32 cellular contexts compared by ENCODE assay signal in the genomic region with DNA sequence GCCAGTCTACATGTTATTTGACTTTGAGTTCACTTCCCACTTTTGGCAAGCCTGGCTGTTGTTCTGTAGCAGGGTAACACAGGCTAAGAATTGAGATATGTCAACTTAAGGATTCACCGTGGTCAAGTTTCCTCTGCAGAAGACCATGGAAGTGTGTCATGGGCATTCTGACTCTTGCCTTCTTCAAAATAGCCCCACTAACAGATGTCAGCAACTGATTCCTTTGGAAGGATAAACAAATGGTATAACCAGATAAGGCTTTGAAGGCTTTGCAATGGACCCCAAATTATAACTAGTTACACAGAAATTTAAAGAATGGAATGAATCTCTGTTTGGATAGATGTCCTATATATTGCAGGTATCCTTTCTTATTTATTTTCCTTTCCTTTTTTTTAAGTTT.
"Had no signal": no experiment of that assay in that cellular context is flagged by ENCODE, and none has a peak within 500 bp of the region (broad histone marks: within the 10 kb centered on the region; RNA-seq: fewer than 3 reads in every experiment).

No MANE protein-coding gene starts in this region.

- H3K9me3 ChIP-seq: adrenal gland, body of pancreas, MG63, Peyer's patch, SJSA1, SK-N-SH had no signal

- H3K9me3 Mint-ChIP-seq: activated CD4-positive, alpha-beta T cell treated with anti-CD3 and anti-CD28 coated beads, Interleukin-2, amount 10 ng/mL, durations not matched to agents 7 days and 5 days; activated naive CD4-positive, alpha-beta T cell treated with anti-CD3 and anti-CD28 coated beads for 36 hours; activated T-cell treated with anti-CD3 and anti-CD28 coated beads, Interleukin-2, amount 50 U/mL, for 24 hours; activated T-helper 2 cell treated with anti-CD3 and anti-CD28 coated beads, Interferon-gamma antibody, Interleukin-2, Interleukin-4, amounts not matched to agents 10 μg/mL and 5 μg/mL and 100 μg/mL, durations not matched to agents 14 hours and 24 hours and 36 hours; T-helper 1 cell treated with Interleukin-12 subunit alpha and Interleukin-12 subunit beta and Interleukin-4 antibody, amounts not matched to agents 30 μg/mL and 1 μg/mL, for 36 hours; T-helper 2 cell treated with Interferon-gamma antibody and Interleukin-4, amounts not matched to agents 5 μg/mL and 100 μg/mL, for 36 hours had no signal

- H3K4me3 Mint-ChIP-seq: activated CD4-positive, alpha-beta T cell treated with anti-CD3 and anti-CD28 coated beads for 36 hours; activated CD4-positive, alpha-beta T cell treated with anti-CD3 and anti-CD28 coated beads, Interleukin-2, amount 10 ng/mL, durations not matched to agents 7 days and 5 days; activated CD8-positive, alpha-beta T cell treated with anti-CD3 and anti-CD28 coated beads, Interleukin-2, amount 10 ng/mL, durations not matched to agents 7 days and 5 days; activated naive CD4-positive, alpha-beta T cell treated with anti-CD3 and anti-CD28 coated beads for 36 hours; activated T-cell treated with anti-CD3 and anti-CD28 coated beads, Interleukin-2, amount 50 U/mL, for 24 hours; T-helper 1 cell treated with Interleukin-12 subunit alpha and Interleukin-12 subunit beta and Interleukin-4 antibody, amounts not matched to agents 30 μg/mL and 1 μg/mL, for 36 hours; T-helper 2 cell treated with Interferon-gamma antibody and Interleukin-4, amounts not matched to agents 5 μg/mL and 100 μg/mL, for 36 hours had no signal

- H3K9me2 ChIP-seq: SK-N-SH had no signal

- DNase-seq: activated CD4-positive, alpha-beta T cell treated with anti-CD3 and anti-CD28 coated beads for 36 hours; activated CD4-positive, alpha-beta T cell treated with anti-CD3 and anti-CD28 coated beads, Interleukin-2, amount 10 ng/mL, durations not matched to agents 7 days and 5 days; activated CD4-positive, alpha-beta T cell treated with anti-CD3 and anti-CD28 coated beads, Interleukin-2, amount 50 U/mL, for 48 hours; activated CD8-positive, alpha-beta T cell treated with anti-CD3 and anti-CD28 coated beads, Interleukin-2, amount 10 ng/mL, durations not matched to agents 7 days and 5 days; activated gamma-delta T cell treated with Interleukin-2 at 50 U/mL for 16 hours; activated naive CD4-positive, alpha-beta T cell treated with anti-CD3 and anti-CD28 coated beads for 36 hours; activated T-cell treated with anti-CD3 and anti-CD28 coated beads, Interleukin-2, amount 50 U/mL, for 24 hours; adrenal gland; body of pancreas; caudate nucleus; cerebellar nuclear complex; Kasumi-1; KG1; MG63; NCI-H1092; NCI-H1436 treated with DMSO at 0.1 percent for 48 hours; NCI-H1694 treated with DMSO at 0.1 percent for 48 hours; NCI-H2029; NCI-H345; NCI-H524 treated with DMSO at 0.1 percent for 48 hours; PC-3; Peyer's patch; RPMI8226; SHP77 treated with DMSO at 0.1 percent for 48 hours; SK-N-SH had no signal

- H3K4me1 ChIP-seq: adrenal gland, body of pancreas, Peyer's patch, SJSA1 had no signal

- H3K27ac Mint-ChIP-seq: activated CD4-positive, alpha-beta T cell treated with anti-CD3 and anti-CD28 coated beads for 36 hours; activated CD4-positive, alpha-beta T cell treated with anti-CD3 and anti-CD28 coated beads, Interleukin-2, amount 10 ng/mL, durations not matched to agents 7 days and 5 days; activated CD8-positive, alpha-beta T cell treated with anti-CD3 and anti-CD28 coated beads, Interleukin-2, amount 10 ng/mL, durations not matched to agents 7 days and 5 days; activated naive CD4-positive, alpha-beta T cell treated with anti-CD3 and anti-CD28 coated beads for 36 hours; activated naive CD4-positive, alpha-beta T cell treated with anti-CD3 and anti-CD28 coated beads, Interleukin-2, amount 50 U/mL, for 72 hours; activated T-cell treated with anti-CD3 and anti-CD28 coated beads, Interleukin-2, amount 50 U/mL, for 24 hours; activated T-helper 2 cell treated with anti-CD3 and anti-CD28 coated beads, Interferon-gamma antibody, Interleukin-2, Interleukin-4, amounts not matched to agents 10 μg/mL and 5 μg/mL and 100 μg/mL, durations not matched to agents 14 hours and 24 hours and 36 hours; T-helper 1 cell treated with Interleukin-12 subunit alpha and Interleukin-12 subunit beta and Interleukin-4 antibody, amounts not matched to agents 30 μg/mL and 1 μg/mL, for 36 hours; T-helper 2 cell treated with Interferon-gamma antibody and Interleukin-4, amounts not matched to agents 5 μg/mL and 100 μg/mL, for 36 hours had no signal

- ATAC-seq: activated CD4-positive, alpha-beta T cell treated with anti-CD3 and anti-CD28 coated beads for 36 hours; activated CD8-positive, alpha-beta T cell treated with anti-CD3 and anti-CD28 coated beads, Interleukin-2, amount 10 ng/mL, durations not matched to agents 7 days and 5 days; activated naive CD4-positive, alpha-beta T cell treated with anti-CD3 and anti-CD28 coated beads, Interleukin-2, amount 50 U/mL, for 72 hours; body of pancreas; PC-3 had no signal

- H3K4me2 ChIP-seq: SK-N-SH had no signal

- H3K36me3 ChIP-seq: adrenal gland, MG63, Peyer's patch, SJSA1 had no signal

- H3K4me3 ChIP-seq: adrenal gland, body of pancreas, MG63, Peyer's patch, SJSA1 had no signal

- H3K27me3 ChIP-seq: adrenal gland, body of pancreas, MG63, Peyer's patch, SJSA1 had no signal

- FAIRE-seq: astrocyte, bronchial epithelial cell had no signal

- H3K27ac ChIP-seq: adrenal gland, body of pancreas, Peyer's patch, SJSA1 had no signal

- H3K36me3 Mint-ChIP-seq: activated naive CD4-positive, alpha-beta T cell treated with anti-CD3 and anti-CD28 coated beads, Interleukin-2, amount 50 U/mL, for 72 hours had no signal

- H3K27me3 Mint-ChIP-seq: activated CD4-positive, alpha-beta T cell treated with anti-CD3 and anti-CD28 coated beads for 36 hours; activated T-cell treated with anti-CD3 and anti-CD28 coated beads, Interleukin-2, amount 50 U/mL, for 24 hours had no signal
